7 cellular contexts compared by ENCODE assay signal in genomic region chr3:148694116-148694515, GRCh38. TPM values are rescaled to one million over a fixed set of nuclear protein-coding genes. Genes with fewer than 3 reads are reported as not detected.
"Had no signal": no experiment of that assay in that cellular context is flagged by ENCODE, and none has a peak within 500 bp of the region (broad histone marks: within the 10 kb centered on the region; RNA-seq: fewer than 3 reads in every experiment).

No MANE protein-coding gene starts in this region.

- H2AFZ ChIP-seq: GM23248 had no signal

- H3K27ac ChIP-seq: GM23248, KMS-11 had no signal

- H3K4me3 ChIP-seq: GM23248, HAP-1 had no signal

- DNase-seq: GM23248, GOT3, H7, KBM-7 had no signal

- H3K9ac ChIP-seq: GM23248, KMS-11 had no signal

- H3K36me3 ChIP-seq: HAP-1 had no signal

- H3K9me3 ChIP-seq: HAP-1 had no signal

- H3K4me2 ChIP-seq: KMS-11 had no signal

- H3K4me1 ChIP-seq: HAP-1 had no signal

RNA-seq across cellular contexts. Expression of gene AGTR1, which starts 3.6 kb away (rescaled TPM):
- polyA plus RNA-seq: IgD-negative memory B cell had no signal
